ENCODE assay signal across 8 cellular contexts in genomic region chr3:67653425-67654098, GRCh38. TPM values are rescaled to one million over a fixed set of nuclear protein-coding genes. Genes with fewer than 3 reads are reported as not detected.
DNase-seq lines count a peak whose midpoint lies in the region; ATAC-seq and TF ChIP-seq lines count a peak whose summit lies in the region.

No MANE protein-coding gene starts in this region.

- H3K36me3 Mint-ChIP-seq in activated naive CD8-positive, alpha-beta T cell, result peaks cover 14% of the 10 kb centered on the region

- TF ChIP-seq CTCF in stomach (IDR thresholded peaks at IDR 0.05), result no peak

- peak overlapping the region; percentile 81 to 97 (median 89) for H3K4me3 ChIP-seq in stomach

- H3K9me3 ChIP-seq in stomach, result no peaks in the 10 kb centered on the region

- TF ChIP-seq EP300 in stomach (IDR thresholded peaks at IDR 0.05), result no peak

- peaks cover 74% of the 10 kb centered on the region for H3K4me1 Mint-ChIP-seq in activated naive CD8-positive, alpha-beta T cell (ENCODE audit: low read depth)

- no peaks in the 10 kb centered on the region for H3K36me3 ChIP-seq in stomach

- ATAC-seq in GM21515 (IDR thresholded peaks at IDR 0.05; ENCODE audit: unreplicated experiment), result peak; percentile 30
- ATAC-seq in HG02840 (IDR thresholded peaks at IDR 0.05; ENCODE audit: low FRiP score, unreplicated experiment), result no peak

- intact Hi-C loops in stomach (cut with DNase I; ENCODE audit: low total_unique reads), result no loop called here

- H3K27me3 Mint-ChIP-seq in activated naive CD8-positive, alpha-beta T cell, result no peaks in the 10 kb centered on the region

- H3K27ac ChIP-seq in stomach, result peak overlapping the region; percentile 89 to 99 (median 98)

- peaks cover 6% of the 10 kb centered on the region for H3K9me3 Mint-ChIP-seq in activated naive CD8-positive, alpha-beta T cell (ENCODE audit: low read depth)

- H3K27me3 ChIP-seq in stomach, result no peaks in the 10 kb centered on the region

- H3K4me3 Mint-ChIP-seq in activated naive CD8-positive, alpha-beta T cell, result peak overlapping the region; percentile 86

- peak overlapping the region; percentile 84 for H3K27ac Mint-ChIP-seq in activated naive CD8-positive, alpha-beta T cell

- 7 to 12% (median 12%) methylated on average over 8 of the region's 8 CpGs for WGBS in stomach, 5 donors

- H3K4me1 ChIP-seq in stomach, result peaks cover 26 to 66% (median 56%) of the 10 kb centered on the region in 4 donors

- no peak for TF ChIP-seq POLR2A in stomach (IDR thresholded peaks at IDR 0.05)

- DNase-seq in GF-D8 (lab: John Stamatoyannopoulos, UW) (peak; percentile 18), HT1080 (ENCODE audit: low read depth) (peak; percentile 49), inferior parietal cortex (ENCODE audit: extremely low spot score) (peak; percentile 47), stomach (no peak)
- DNase-seq in stimulated activated CD4-positive, alpha-beta T cell treated with anti-CD3 and anti-CD28 coated beads, Interleukin-12 subunit alpha, Interleukin-12 subunit beta, amount 100 ng/mL, for 4 hours, result no peak

RNA-seq across cellular contexts. Expression of gene SUCLG2, which starts 0.8 kb away (rescaled TPM):
- total RNA-seq in HT1080 (2014; rRNA removed; shearing (Covaris generic)), result 44.2 and 45.0 TPM in 2 replicates
- 71.1 and 97.7 TPM in 2 replicates for polyA plus RNA-seq in HT1080 (2015; cell fraction: cytosol; rRNA removed)
- polyA plus RNA-seq in HT1080 (2015; cell fraction: nucleus; rRNA removed), result 81.0 and 83.0 TPM in 2 replicates
- 100 to 1,000 TPM in 2 of 5 donors, 10 to 100 TPM in 3; 30.9 to 174 (median 74.5) TPM for total RNA-seq in stomach
- 100 to 1,000 TPM in 1 of 3 donors, 10 to 100 TPM in 2; 53.7 to 115 (median 75.3) TPM for polyA plus RNA-seq in stomach

Comparison
In these comparisons a context has a peak if more than half of its experiments do, and no peak if none do; other contexts are left out.
1. DNase-seq: peak in GF-D8 (single experiment), HT1080 (single experiment) and inferior parietal cortex (single experiment); none in stomach (single experiment) and stimulated activated CD4-positive, alpha-beta T cell treated with anti-CD3 and anti-CD28 coated beads, Interleukin-12 subunit alpha, Interleukin-12 subunit beta, amount 100 ng/mL, for 4 hours (single experiment).